ENCODE assay signal across 1 cellular context in genomic region chr19:14073925-14074838, GRCh38.
TF ChIP-seq lines count a peak whose summit lies in the region.

No MANE protein-coding gene starts in this region.

TF ChIP-seq in GM12878, 131 proteins besides CTCF, POLR2A, EP300 and RAD21:
- TF ChIP-seq ZBTB4 (CRISPR knock-in tag; IDR thresholded peaks at IDR 0.05) = no peak
- TF ChIP-seq TCF12 (IDR thresholded peaks at IDR 0.05; ENCODE audit: low read depth, low read length) = no peak
- TF ChIP-seq MEF2B (IDR thresholded peaks at IDR 0.05; ENCODE audit: partially characterized antibody, poor library complexity, severe bottlenecking) = no peak
- no peak for TF ChIP-seq PRDM15 (CRISPR knock-in tag; IDR thresholded peaks at IDR 0.05)
- TF ChIP-seq SIN3A (IDR thresholded peaks at IDR 0.05; ENCODE audit: low read depth, low read length) = 0 out of 2 replicates have a peak, but pooled peaks have one; percentile 15
- TF ChIP-seq, protein P1, sequence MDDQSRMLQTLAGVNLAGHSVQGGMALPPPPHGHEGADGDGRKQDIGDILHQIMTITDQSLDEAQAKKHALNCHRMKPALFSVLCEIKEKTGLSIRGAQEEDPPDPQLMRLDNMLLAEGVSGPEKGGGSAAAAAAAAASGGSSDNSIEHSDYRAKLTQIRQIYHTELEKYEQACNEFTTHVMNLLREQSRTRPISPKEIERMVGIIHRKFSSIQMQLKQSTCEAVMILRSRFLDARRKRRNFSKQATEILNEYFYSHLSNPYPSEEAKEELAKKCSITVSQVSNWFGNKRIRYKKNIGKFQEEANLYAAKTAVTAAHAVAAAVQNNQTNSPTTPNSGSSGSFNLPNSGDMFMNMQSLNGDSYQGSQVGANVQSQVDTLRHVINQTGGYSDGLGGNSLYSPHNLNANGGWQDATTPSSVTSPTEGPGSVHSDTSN (IDR thresholded peaks at IDR 0.05; ENCODE audit: insufficient replicate concordance, low read depth, low read length) = no peak
- TF ChIP-seq, protein P2, sequence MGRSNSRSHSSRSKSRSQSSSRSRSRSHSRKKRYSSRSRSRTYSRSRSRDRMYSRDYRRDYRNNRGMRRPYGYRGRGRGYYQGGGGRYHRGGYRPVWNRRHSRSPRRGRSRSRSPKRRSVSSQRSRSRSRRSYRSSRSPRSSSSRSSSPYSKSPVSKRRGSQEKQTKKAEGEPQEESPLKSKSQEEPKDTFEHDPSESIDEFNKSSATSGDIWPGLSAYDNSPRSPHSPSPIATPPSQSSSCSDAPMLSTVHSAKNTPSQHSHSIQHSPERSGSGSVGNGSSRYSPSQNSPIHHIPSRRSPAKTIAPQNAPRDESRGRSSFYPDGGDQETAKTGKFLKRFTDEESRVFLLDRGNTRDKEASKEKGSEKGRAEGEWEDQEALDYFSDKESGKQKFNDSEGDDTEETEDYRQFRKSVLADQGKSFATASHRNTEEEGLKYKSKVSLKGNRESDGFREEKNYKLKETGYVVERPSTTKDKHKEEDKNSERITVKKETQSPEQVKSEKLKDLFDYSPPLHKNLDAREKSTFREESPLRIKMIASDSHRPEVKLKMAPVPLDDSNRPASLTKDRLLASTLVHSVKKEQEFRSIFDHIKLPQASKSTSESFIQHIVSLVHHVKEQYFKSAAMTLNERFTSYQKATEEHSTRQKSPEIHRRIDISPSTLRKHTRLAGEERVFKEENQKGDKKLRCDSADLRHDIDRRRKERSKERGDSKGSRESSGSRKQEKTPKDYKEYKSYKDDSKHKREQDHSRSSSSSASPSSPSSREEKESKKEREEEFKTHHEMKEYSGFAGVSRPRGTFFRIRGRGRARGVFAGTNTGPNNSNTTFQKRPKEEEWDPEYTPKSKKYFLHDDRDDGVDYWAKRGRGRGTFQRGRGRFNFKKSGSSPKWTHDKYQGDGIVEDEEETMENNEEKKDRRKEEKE (IDR thresholded peaks at IDR 0.05) = no peak
- TF ChIP-seq YY1 (IDR thresholded peaks at IDR 0.05; ENCODE audit: low read depth, low read length) = no peak
- no peak for TF ChIP-seq RELA (IDR thresholded peaks at IDR 0.05; ENCODE audit: borderline replicate concordance, partially characterized antibody)
- no peak for TF ChIP-seq NKRF (conservative IDR thresholded peaks at IDR 0.05)
- TF ChIP-seq EGR1 (IDR thresholded peaks at IDR 0.05; ENCODE audit: borderline replicate concordance in 1 of 2, low read depth in 2 of 2, low read length in 2 of 2) = peak in 1 of 2 experiments; percentile 72; a peak in 1 of 3 replicates
- no peak for TF ChIP-seq HDAC6 (IDR thresholded peaks at IDR 0.05; ENCODE audit: unreplicated experiment)
- TF ChIP-seq CHD2 (IDR thresholded peaks at IDR 0.05; ENCODE audit: borderline replicate concordance, low read depth, low read length) = no peak
- TF ChIP-seq CHD4 (IDR thresholded peaks at IDR 0.05) = no peak
- no peak for TF ChIP-seq TAF1 (IDR thresholded peaks at IDR 0.05; ENCODE audit: borderline replicate concordance, low read depth, low read length)
- TF ChIP-seq IKZF2 (IDR thresholded peaks at IDR 0.05) = peak in 1 of 2 experiments; percentile 18; a peak in 1 of 4 replicates
- no peak for TF ChIP-seq POLR2AphosphoS2 (IDR thresholded peaks at IDR 0.05; ENCODE audit: low read depth, low read length)
- TF ChIP-seq NR2C1 (IDR thresholded peaks at IDR 0.05) = no peak
- TF ChIP-seq ZNF217 (IDR thresholded peaks at IDR 0.05) = no peak
- TF ChIP-seq, protein P3, sequence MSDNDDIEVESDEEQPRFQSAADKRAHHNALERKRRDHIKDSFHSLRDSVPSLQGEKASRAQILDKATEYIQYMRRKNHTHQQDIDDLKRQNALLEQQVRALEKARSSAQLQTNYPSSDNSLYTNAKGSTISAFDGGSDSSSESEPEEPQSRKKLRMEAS (IDR thresholded peaks at IDR 0.05; ENCODE audit: low read depth, low read length) = no peak
- TF ChIP-seq GATAD2B (conservative IDR thresholded peaks at IDR 0.05; ENCODE audit: low read depth) = no peak
TF ChIP-seq in GM12878: peak in this region for 3.
